In genomic region chr3:14407203-14407602, GRCh38 we compare ENCODE assay signal across 1 cellular context.
TF ChIP-seq lines count a peak whose summit lies in the region.

No MANE protein-coding gene starts in this region.

TF ChIP-seq in A549, 52 proteins besides CTCF, POLR2A, EP300 and RAD21 (continued from another document):
- TF ChIP-seq MAZ (IDR thresholded peaks at IDR 0.05; ENCODE audit: borderline replicate concordance, low read depth, low read length) (no peak), MAX (IDR thresholded peaks at IDR 0.05) (no peak), ESRRA (IDR thresholded peaks at IDR 0.05; ENCODE audit: borderline replicate concordance, low read length) (no peak), USF2 (IDR thresholded peaks at IDR 0.05) (no peak)
TF ChIP-seq in A549: peak in this region for 0.
